In genomic region chr10:70967591-70968588, GRCh38 we compare ENCODE assay signal across 13 cellular contexts.
DNase-seq lines count a peak whose midpoint lies in the region; ATAC-seq and TF ChIP-seq lines count a peak whose summit lies in the region.
"Had no signal": no experiment of that assay in that cellular context is flagged by ENCODE, and none has a peak within 500 bp of the region (broad histone marks: within the 10 kb centered on the region; RNA-seq: fewer than 3 reads in every experiment).

No MANE protein-coding gene starts in this region.

- 69 to 76% (median 74%) methylated on average over 10 to 15 of the region's 15 CpGs for WGBS in heart left ventricle, 4 donors

- no peaks in the 10 kb centered on the region for H3K36me3 ChIP-seq in MM.1S (replicated peaks; ENCODE audit: insufficient read depth, low read length)
- H3K36me3 ChIP-seq in heart left ventricle: no peaks in the 10 kb centered on the region
- H3K36me3 ChIP-seq: esophagus squamous epithelium had no signal

- peaks cover 5% of the 10 kb centered on the region for H3K27me3 Mint-ChIP-seq in endothelial cell (ENCODE audit: unreplicated experiment)

- H4K20me1 ChIP-seq in MM.1S (ENCODE audit: insufficient read depth, low read length): no peaks in the 10 kb centered on the region

- H3K4me3 ChIP-seq in MM.1S (ENCODE audit: low read length) (no peak overlapping the region), heart left ventricle (no peak overlapping the region)
- H3K4me3 ChIP-seq: esophagus squamous epithelium had no signal

- TF ChIP-seq CTCF in GM20000 (IDR thresholded peaks at IDR 0.05; ENCODE audit: extremely low read depth, missing control alignments): no peak
- TF ChIP-seq CTCF in MM.1S (IDR thresholded peaks at IDR 0.05; ENCODE audit: low read length): no peak
- no peak for TF ChIP-seq CTCF in endothelial cell (IDR thresholded peaks at IDR 0.05; ENCODE audit: unreplicated experiment)
- no peak for TF ChIP-seq CTCF in heart left ventricle (IDR thresholded peaks at IDR 0.05)

- H3K36me3 Mint-ChIP-seq in endothelial cell (ENCODE audit: low read depth, unreplicated experiment): no peaks in the 10 kb centered on the region
- H3K36me3 Mint-ChIP-seq: type B pancreatic cell had no signal

- H3K9ac ChIP-seq in MM.1S (ENCODE audit: low read length): 0 out of 2 replicates have a peak overlapping the region, but pooled peaks have one; percentile 7

- H3K27me3 ChIP-seq in MM.1S (replicated peaks; ENCODE audit: insufficient read depth, low read length) (peaks cover under 1% of the 10 kb centered on the region; the same call in 1 of the 2 replicates), heart left ventricle (peaks cover 0 to 4% (median 0%) of the 10 kb centered on the region in 9 donors)

- H2AFZ ChIP-seq in MM.1S (ENCODE audit: low read length): no peak overlapping the region

- H3K27ac ChIP-seq in MM.1S (ENCODE audit: low read length) (peak overlapping the region; percentile 7; the same call in 1 of the 2 replicates), heart left ventricle (no peak overlapping the region)
- H3K27ac ChIP-seq: esophagus squamous epithelium had no signal

- no peak for TF ChIP-seq POLR2A in heart left ventricle (IDR thresholded peaks at IDR 0.05)

- H3F3A ChIP-seq in MM.1S (ENCODE audit: insufficient read depth, low read length): no peaks in the 10 kb centered on the region

- peaks cover 12% of the 10 kb centered on the region; the same call in 1 of the 2 replicates for H3K4me1 ChIP-seq in MM.1S (ENCODE audit: low read length)
- H3K4me1 ChIP-seq in heart left ventricle: no peaks in the 10 kb centered on the region
- H3K4me1 ChIP-seq: esophagus squamous epithelium had no signal

- H3K9me3 Mint-ChIP-seq in endothelial cell (ENCODE audit: unreplicated experiment): no peaks in the 10 kb centered on the region

- no peak overlapping the region for H3K4me3 Mint-ChIP-seq in endothelial cell (ENCODE audit: unreplicated experiment)
- H3K4me3 Mint-ChIP-seq: activated B cell treated with CpG ODN at 0.5 μM for 24 hours; CD4-positive, alpha-beta T cell; type B pancreatic cell had no signal

- H3K27ac Mint-ChIP-seq in endothelial cell (ENCODE audit: unreplicated experiment): peak overlapping the region; percentile 33
- H3K27ac Mint-ChIP-seq: activated B cell treated with CpG ODN at 0.5 μM for 24 hours; CD4-positive, alpha-beta T cell; type B pancreatic cell had no signal

- H3K4me1 Mint-ChIP-seq in endothelial cell (ENCODE audit: unreplicated experiment): no peaks in the 10 kb centered on the region
- H3K4me1 Mint-ChIP-seq: activated B cell treated with CpG ODN at 0.5 μM for 24 hours had no signal

- no peaks in the 10 kb centered on the region for H3K79me2 ChIP-seq in MM.1S (ENCODE audit: low read length)

- no peak overlapping the region for H3K4me2 ChIP-seq in MM.1S (ENCODE audit: low read depth, low read length)

- no peak for ATAC-seq in GM21360 (IDR thresholded peaks at IDR 0.05; ENCODE audit: unreplicated experiment)
- ATAC-seq in heart left ventricle: no peak

- H3K9me2 ChIP-seq in MM.1S (replicated peaks; ENCODE audit: insufficient read depth, low read length): no peaks in the 10 kb centered on the region

- intact Hi-C loops in heart left ventricle (cut with DNase I): no loop called here

- DNase-seq in EH (ENCODE audit: low read depth) (peak; percentile 14), GM20000 (ENCODE audit: low spot score) (peak; percentile 65), MM.1S (peak; percentile 39), endothelial cell (ENCODE audit: low spot score) (no peak), UCSD-AML1 (lab: John Stamatoyannopoulos, UW; ENCODE audit: unreplicated experiment) (no peak), heart left ventricle (no peak), T-helper 1 cell (no peak)
- DNase-seq: activated B cell treated with CpG ODN at 0.5 μM for 24 hours; CD4-positive, alpha-beta T cell; esophagus squamous epithelium; stimulated activated CD4-positive, alpha-beta T cell treated with anti-CD3 and anti-CD28 coated beads, Interleukin-2, amount 100 ng/mL, for 24 hours had no signal

- no peaks in the 10 kb centered on the region for H3K9me3 ChIP-seq in MM.1S (replicated peaks; ENCODE audit: insufficient read depth, low read length)
- peaks cover 0 to 18% (median 0%) of the 10 kb centered on the region in 12 donors for H3K9me3 ChIP-seq in heart left ventricle

Comparison
In these comparisons a context has a peak if more than half of its experiments do, and no peak if none do; other contexts are left out.
1. DNase-seq: peak in EH (single experiment), GM20000 (single experiment) and MM.1S (single experiment); none in endothelial cell (single experiment), UCSD-AML1 (single experiment), heart left ventricle (0 of 5) and T-helper 1 cell (0 of 5).